Comparison of ENCODE assay signal across 11 cellular contexts in the genomic region with DNA sequence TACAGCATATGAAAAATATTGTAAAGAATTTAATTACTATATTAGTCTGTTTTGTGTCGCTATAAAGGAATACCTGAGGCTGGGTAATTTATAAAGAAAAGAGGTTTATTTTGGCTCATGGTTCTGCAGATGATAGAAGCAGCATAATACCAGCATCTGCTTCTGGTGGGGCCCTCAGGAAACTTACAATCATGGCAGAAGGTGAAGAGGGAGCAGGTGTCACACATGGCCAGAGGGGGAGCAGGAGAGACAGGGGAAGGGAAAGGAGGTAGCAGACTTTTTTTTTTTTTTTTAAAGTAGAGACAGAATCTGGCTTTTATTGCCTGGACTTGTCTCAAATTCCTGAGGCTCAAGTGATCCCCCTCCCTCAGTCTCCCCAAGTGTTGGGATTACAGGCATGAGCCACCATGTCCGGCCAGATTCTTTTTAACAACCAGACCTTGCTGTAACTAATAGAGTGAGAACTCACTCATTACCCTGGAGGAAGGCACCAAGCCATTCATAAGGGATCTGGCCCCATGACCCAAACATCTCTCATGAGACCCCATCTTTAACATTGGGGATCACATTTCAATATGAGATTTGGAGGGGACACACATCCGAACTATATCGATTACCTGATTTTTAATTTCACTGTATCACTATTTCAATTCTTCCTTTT.
DNase-seq lines count a peak whose midpoint lies in the region; ATAC-seq, FAIRE-seq and TF ChIP-seq lines count a peak whose summit lies in the region.
"Had no signal": no experiment of that assay in that cellular context is flagged by ENCODE, and none has a peak within 500 bp of the region (broad histone marks: within the 10 kb centered on the region; RNA-seq: fewer than 3 reads in every experiment).

No MANE protein-coding gene starts in this region.

- H3K4me3 Mint-ChIP-seq in stimulated activated naive CD8-positive, alpha-beta T cell treated with anti-CD3 and anti-CD28 coated beads, Interleukin-15, amount 100 ng/mL, for 72 hours, result no peak overlapping the region
- H3K4me3 Mint-ChIP-seq: stimulated activated naive CD8-positive, alpha-beta T cell treated with anti-CD3 and anti-CD28 coated beads, Interleukin-15, Interleukin-2, amounts not matched to agents 100 ng/mL and 50 ng/mL, for 24 hours had no signal

- peaks cover 0 to 6% of the 10 kb centered on the region in 2 donors for H3K9me3 Mint-ChIP-seq in stimulated activated naive CD8-positive, alpha-beta T cell treated with anti-CD3 and anti-CD28 coated beads, Interleukin-15, amount 100 ng/mL, for 72 hours
- H3K9me3 Mint-ChIP-seq: stimulated activated naive CD8-positive, alpha-beta T cell treated with anti-CD3 and anti-CD28 coated beads, Interleukin-15, Interleukin-2, amounts not matched to agents 100 ng/mL and 50 ng/mL, for 24 hours had no signal

- H3K36me3 ChIP-seq in kidney (ENCODE audit: control insufficient read depth in 1 of 2, insufficient read depth in 2 of 2, low read length in 2 of 2), result no peaks in the 10 kb centered on the region
- H3K36me3 ChIP-seq: right lobe of liver had no signal

- DNase-seq in stimulated activated naive CD8-positive, alpha-beta T cell treated with anti-CD3 and anti-CD28 coated beads, Interleukin-15, Interleukin-2, amounts not matched to agents 100 U/mL and 50 U/mL, for 24 hours, result peak; percentile 10
- no peak for DNase-seq in stimulated activated naive CD8-positive, alpha-beta T cell treated with anti-CD3 and anti-CD28 coated beads, Interleukin-15, amount 100 ng/mL, for 72 hours
- DNase-seq in RPMI7951 (ENCODE audit: low read depth), result peak; percentile 11
- peak; percentile 14 for DNase-seq in dermis blood vessel endothelial cell
- DNase-seq in NK-92 (lab: John Stamatoyannopoulos, UW; ENCODE audit: unreplicated experiment), result no peak
- DNase-seq in kidney, result no peak
- DNase-seq in DMS114 treated with DMSO at 0.1 percent for 48 hours (lab: John Stamatoyannopoulos, UW; ENCODE audit: unreplicated experiment), result no peak
- DNase-seq: NCI-H2081, right lobe of liver had no signal

- H3K4me3 ChIP-seq in kidney (ENCODE audit: low read length in 2 of 2), result no peak overlapping the region
- H3K4me3 ChIP-seq: right lobe of liver had no signal

- ATAC-seq in stimulated activated naive CD8-positive, alpha-beta T cell treated with anti-CD3 and anti-CD28 coated beads, Interleukin-15, Interleukin-2, amounts not matched to agents 100 U/mL and 50 U/mL, for 24 hours, result no peak
- no peak for ATAC-seq in stimulated activated naive CD8-positive, alpha-beta T cell treated with anti-CD3 and anti-CD28 coated beads, Interleukin-15, amount 100 ng/mL, for 72 hours
- ATAC-seq in GM18873 (IDR thresholded peaks at IDR 0.05; ENCODE audit: low FRiP score, unreplicated experiment), result no peak

- H3K27ac ChIP-seq in kidney (ENCODE audit: low read depth in 2 of 2, low read length in 2 of 2), result no peak overlapping the region
- H3K27ac ChIP-seq: right lobe of liver had no signal

- intact Hi-C loops in kidney (cut with DNase I), result no loop called here

- TF ChIP-seq CTCF in kidney (IDR thresholded peaks at IDR 0.05; ENCODE audit: borderline replicate concordance, extremely low read depth, insufficient read depth), result no peak

- no peaks in the 10 kb centered on the region for H3K9me3 ChIP-seq in kidney (ENCODE audit: control insufficient read depth in 1 of 2, low read length in 2 of 2)
- H3K9me3 ChIP-seq: right lobe of liver had no signal

- H3K4me1 Mint-ChIP-seq in stimulated activated naive CD8-positive, alpha-beta T cell treated with anti-CD3 and anti-CD28 coated beads, Interleukin-15, amount 100 ng/mL, for 72 hours, result peaks cover 6% of the 10 kb centered on the region

- H3K27ac Mint-ChIP-seq in stimulated activated naive CD8-positive, alpha-beta T cell treated with anti-CD3 and anti-CD28 coated beads, Interleukin-15, amount 100 ng/mL, for 72 hours, result no peak overlapping the region
- H3K27ac Mint-ChIP-seq: stimulated activated naive CD8-positive, alpha-beta T cell treated with anti-CD3 and anti-CD28 coated beads, Interleukin-15, Interleukin-2, amounts not matched to agents 100 ng/mL and 50 ng/mL, for 24 hours had no signal

- H3K4me1 ChIP-seq in kidney (ENCODE audit: control insufficient read depth in 1 of 2, insufficient read depth in 1 of 2, low read depth in 1 of 2, low read length in 2 of 2), result peaks cover 7 to 14% of the 10 kb centered on the region in 2 donors
- H3K4me1 ChIP-seq: right lobe of liver had no signal

- H3K9ac ChIP-seq in kidney (ENCODE audit: low read length in 2 of 2), result no peak overlapping the region

- H3K27me3 Mint-ChIP-seq in stimulated activated naive CD8-positive, alpha-beta T cell treated with anti-CD3 and anti-CD28 coated beads, Interleukin-15, amount 100 ng/mL, for 72 hours, result no peaks in the 10 kb centered on the region
- H3K27me3 Mint-ChIP-seq: stimulated activated naive CD8-positive, alpha-beta T cell treated with anti-CD3 and anti-CD28 coated beads, Interleukin-15, Interleukin-2, amounts not matched to agents 100 ng/mL and 50 ng/mL, for 24 hours had no signal

- no peak for FAIRE-seq in kidney (lab: Jason Lieb, UNC)

Comparison
In these comparisons a context has a peak if more than half of its experiments do, and no peak if none do; other contexts are left out.
1. DNase-seq: peak in stimulated activated naive CD8-positive, alpha-beta T cell treated with anti-CD3 and anti-CD28 coated beads, Interleukin-15, Interleukin-2, amounts not matched to agents 100 U/mL and 50 U/mL, for 24 hours (single experiment), RPMI7951 (single experiment) and dermis blood vessel endothelial cell (single experiment); none in stimulated activated naive CD8-positive, alpha-beta T cell treated with anti-CD3 and anti-CD28 coated beads, Interleukin-15, amount 100 ng/mL, for 72 hours (0 of 2), NK-92 (single experiment), kidney (single experiment) and DMS114 treated with DMSO at 0.1 percent for 48 hours (single experiment).